1 cellular context compared by ENCODE assay signal in genomic region chr2:219206442-219207253, GRCh38.
A peak's percentile ranks its signal among the peaks of the same experiment; 100 is the strongest.
TF ChIP-seq lines count a peak whose summit lies in the region.

ZFAND2B (plus strand) TSS chr2:219206782; CDS start chr2:219206988, 206 bp downstream.

TF ChIP-seq in HepG2, 621 proteins besides CTCF, POLR2A, EP300 and RAD21 (continued from another document and continues in another):
- no peak for TF ChIP-seq CEBPB (IDR thresholded peaks at IDR 0.05; ENCODE audit: borderline replicate concordance, low read depth, low read length)
- no peak for TF ChIP-seq NCOA5 (CRISPR knock-in tag; IDR thresholded peaks at IDR 0.05)
- no peak for TF ChIP-seq ARNT (IDR thresholded peaks at IDR 0.05)
- peak; percentile 4 to 77; a peak in 1 of 4 replicates for TF ChIP-seq HMGXB4 (CRISPR knock-in tag; IDR thresholded peaks at IDR 0.05; ENCODE audit: borderline replicate concordance in 1 of 2, low read depth in 1 of 2)
- TF ChIP-seq FOSL2 (CRISPR knock-in tag; IDR thresholded peaks at IDR 0.05): peak; percentile 53
- peak; percentile 88; the same call in 1 of the 2 replicates for TF ChIP-seq ZNF552 (CRISPR knock-in tag; IDR thresholded peaks at IDR 0.05; ENCODE audit: borderline replicate concordance)
- no peak; the same call in 1 of the 2 replicates for TF ChIP-seq GLI4 (CRISPR knock-in tag; IDR thresholded peaks at IDR 0.05; ENCODE audit: borderline replicate concordance)
- peak; percentile 82 for TF ChIP-seq ZBTB38 (CRISPR knock-in tag; IDR thresholded peaks at IDR 0.05)
- TF ChIP-seq NFAT5 (CRISPR knock-in tag; IDR thresholded peaks at IDR 0.05): 0 out of 2 replicates have a peak, but pooled peaks have one; percentile 53
- TF ChIP-seq SALL2 (CRISPR knock-in tag; IDR thresholded peaks at IDR 0.05): peak; percentile 80
- no peak for TF ChIP-seq ZNF737 (CRISPR knock-in tag; IDR thresholded peaks at IDR 0.05; ENCODE audit: borderline replicate concordance)
- no peak for TF ChIP-seq CREBL2 (CRISPR knock-in tag; IDR thresholded peaks at IDR 0.05; ENCODE audit: borderline replicate concordance)
- TF ChIP-seq ZNF784 (CRISPR knock-in tag; IDR thresholded peaks at IDR 0.05; ENCODE audit: borderline replicate concordance): no peak; the same call in 1 of the 2 replicates
- TF ChIP-seq SKI (IDR thresholded peaks at IDR 0.05; ENCODE audit: partially characterized antibody): peak; percentile 31
- peak; percentile 59; the same call in 1 of the 2 replicates for TF ChIP-seq GZF1 (CRISPR knock-in tag; IDR thresholded peaks at IDR 0.05)
- TF ChIP-seq HNF4G (IDR thresholded peaks at IDR 0.05; ENCODE audit: borderline replicate concordance, low read depth, low read length): peak; percentile 93
- TF ChIP-seq HNF4G (CRISPR knock-in tag; IDR thresholded peaks at IDR 0.05; ENCODE audit: borderline replicate concordance, low read depth): no peak
- TF ChIP-seq ZKSCAN5 (CRISPR knock-in tag; IDR thresholded peaks at IDR 0.05): no peak; the same call in 1 of the 2 replicates
- no peak; the same call in 1 of the 2 replicates for TF ChIP-seq CBX5 (CRISPR knock-in tag; IDR thresholded peaks at IDR 0.05; ENCODE audit: borderline replicate concordance)
- no peak for TF ChIP-seq FOXJ3 (CRISPR knock-in tag; IDR thresholded peaks at IDR 0.05; ENCODE audit: borderline replicate concordance)
- no peak for TF ChIP-seq HMGA1 (CRISPR knock-in tag; conservative IDR thresholded peaks at IDR 0.05)
- TF ChIP-seq TBX3 (IDR thresholded peaks at IDR 0.05; ENCODE audit: borderline replicate concordance): no peak; the same call in 1 of the 2 replicates
- no peak for TF ChIP-seq ZNF383 (CRISPR knock-in tag; IDR thresholded peaks at IDR 0.05; ENCODE audit: borderline replicate concordance)
- peak; percentile 61; the same call in 1 of the 2 replicates for TF ChIP-seq RFXAP (CRISPR knock-in tag; IDR thresholded peaks at IDR 0.05; ENCODE audit: borderline replicate concordance)
- TF ChIP-seq THAP7 (CRISPR knock-in tag; IDR thresholded peaks at IDR 0.05): peak; percentile 87; the same call in 1 of the 2 replicates
- peak; percentile 31; the same call in 1 of the 2 replicates for TF ChIP-seq ZHX2 (IDR thresholded peaks at IDR 0.05; ENCODE audit: low read depth)
- no peak for TF ChIP-seq ZHX2 (CRISPR knock-in tag; IDR thresholded peaks at IDR 0.05; ENCODE audit: borderline replicate concordance)
- 0 out of 2 replicates have a peak, but pooled peaks have one; percentile 42 for TF ChIP-seq ZNF281 (CRISPR knock-in tag; IDR thresholded peaks at IDR 0.05; ENCODE audit: borderline replicate concordance)
- TF ChIP-seq JUN (CRISPR knock-in tag; IDR thresholded peaks at IDR 0.05): peak; percentile 83
- TF ChIP-seq ZFP37 (CRISPR knock-in tag; IDR thresholded peaks at IDR 0.05; ENCODE audit: borderline replicate concordance): peak; percentile 69; the same call in 1 of the 2 replicates
- TF ChIP-seq YEATS4 (CRISPR knock-in tag; IDR thresholded peaks at IDR 0.05; ENCODE audit: borderline replicate concordance): peak; percentile 82
- peak; percentile 94 for TF ChIP-seq NCOR1 (IDR thresholded peaks at IDR 0.05; ENCODE audit: borderline replicate concordance, low read length)
- TF ChIP-seq NONO (IDR thresholded peaks at IDR 0.05): no peak
- peak; percentile 74 for TF ChIP-seq NONO (CRISPR knock-in tag; conservative IDR thresholded peaks at IDR 0.05)
- TF ChIP-seq ZFP82 (CRISPR knock-in tag; IDR thresholded peaks at IDR 0.05; ENCODE audit: borderline replicate concordance): no peak
- peak; percentile 62; the same call in 1 of the 2 replicates for TF ChIP-seq DMAP1 (CRISPR knock-in tag; IDR thresholded peaks at IDR 0.05)
- no peak for TF ChIP-seq ZFAT (CRISPR knock-in tag; conservative IDR thresholded peaks at IDR 0.05)
- no peak; the same call in 1 of the 2 replicates for TF ChIP-seq HOXA5 (CRISPR knock-in tag; IDR thresholded peaks at IDR 0.05)
- TF ChIP-seq MATR3 (CRISPR knock-in tag; IDR thresholded peaks at IDR 0.05): no peak
- no peak for TF ChIP-seq IKZF1 (IDR thresholded peaks at IDR 0.05)
- peak; percentile 57 for TF ChIP-seq ZNF263 (CRISPR knock-in tag; IDR thresholded peaks at IDR 0.05)
- TF ChIP-seq NFE2L1 (CRISPR knock-in tag; IDR thresholded peaks at IDR 0.05; ENCODE audit: borderline replicate concordance): no peak
- TF ChIP-seq HDAC6 (IDR thresholded peaks at IDR 0.05; ENCODE audit: low read depth, low read length): no peak
- peak; percentile 73 for TF ChIP-seq ZNF121 (CRISPR knock-in tag; IDR thresholded peaks at IDR 0.05)
- peak; percentile 58; the same call in 1 of the 2 replicates for TF ChIP-seq ZNF747 (CRISPR knock-in tag; IDR thresholded peaks at IDR 0.05; ENCODE audit: borderline replicate concordance)
- peak; percentile 77; the same call in 1 of the 2 replicates for TF ChIP-seq KMT2B (CRISPR knock-in tag; IDR thresholded peaks at IDR 0.05)
- TF ChIP-seq MYC (CRISPR knock-in tag; IDR thresholded peaks at IDR 0.05; ENCODE audit: borderline replicate concordance): peak; percentile 76
